ENCODE assay signal across 1 cellular context in genomic region chr2:159285929-159286708, GRCh38.
A peak's percentile ranks its signal among the peaks of the same experiment; 100 is the strongest.
TF ChIP-seq lines count a peak whose summit lies in the region.

WDSUB1 (minus strand) TSS chr2:159286703; CDS start chr2:159283069, 3,634 bp downstream.

TF ChIP-seq in HepG2, 621 proteins besides CTCF, POLR2A, EP300 and RAD21 (continued from another document and continues in another):
- no peak for TF ChIP-seq ATAD3A (CRISPR knock-in tag; IDR thresholded peaks at IDR 0.05)
- TF ChIP-seq RXRB (CRISPR knock-in tag; IDR thresholded peaks at IDR 0.05; ENCODE audit: borderline replicate concordance): no peak; the same call in 1 of the 2 replicates
- TF ChIP-seq ZNF530 (CRISPR knock-in tag; IDR thresholded peaks at IDR 0.05; ENCODE audit: low read depth): no peak
- 0 out of 2 replicates have a peak, but pooled peaks have one; percentile 23 for TF ChIP-seq ZNF780A (CRISPR knock-in tag; IDR thresholded peaks at IDR 0.05)
- TF ChIP-seq NFKBIZ (CRISPR knock-in tag; IDR thresholded peaks at IDR 0.05): 0 out of 2 replicates have a peak, but pooled peaks have one; percentile 48
- peak; percentile 93; the same call in 1 of the 2 replicates for TF ChIP-seq CREBL2 (CRISPR knock-in tag; IDR thresholded peaks at IDR 0.05; ENCODE audit: borderline replicate concordance)
- TF ChIP-seq HOXA7 (CRISPR knock-in tag; IDR thresholded peaks at IDR 0.05): no peak
- peak; percentile 24; the same call in 1 of the 2 replicates for TF ChIP-seq ELF1 (CRISPR knock-in tag; IDR thresholded peaks at IDR 0.05)
- no peak for TF ChIP-seq KDM4B (CRISPR knock-in tag; IDR thresholded peaks at IDR 0.05)
- TF ChIP-seq ADNP (CRISPR knock-in tag; IDR thresholded peaks at IDR 0.05): no peak
- TF ChIP-seq SRSF1 (optimal IDR thresholded peaks at IDR 0.05; ENCODE audit: low read depth, low read length): peak; percentile 48
- no peak for TF ChIP-seq SIX4 (CRISPR knock-in tag; IDR thresholded peaks at IDR 0.05)
- TF ChIP-seq ZNF552 (CRISPR knock-in tag; IDR thresholded peaks at IDR 0.05; ENCODE audit: borderline replicate concordance): peak; percentile 89
- 0 out of 2 replicates have a peak, but pooled peaks have one; percentile 47 for TF ChIP-seq MEF2D (CRISPR knock-in tag; IDR thresholded peaks at IDR 0.05)
- TF ChIP-seq PPARG (CRISPR knock-in tag; conservative IDR thresholded peaks at IDR 0.05): peak; percentile 16; the same call in 1 of the 2 replicates
- TF ChIP-seq ZNF605 (CRISPR knock-in tag; IDR thresholded peaks at IDR 0.05): no peak; the same call in 1 of the 2 replicates
- TF ChIP-seq, protein P1, sequence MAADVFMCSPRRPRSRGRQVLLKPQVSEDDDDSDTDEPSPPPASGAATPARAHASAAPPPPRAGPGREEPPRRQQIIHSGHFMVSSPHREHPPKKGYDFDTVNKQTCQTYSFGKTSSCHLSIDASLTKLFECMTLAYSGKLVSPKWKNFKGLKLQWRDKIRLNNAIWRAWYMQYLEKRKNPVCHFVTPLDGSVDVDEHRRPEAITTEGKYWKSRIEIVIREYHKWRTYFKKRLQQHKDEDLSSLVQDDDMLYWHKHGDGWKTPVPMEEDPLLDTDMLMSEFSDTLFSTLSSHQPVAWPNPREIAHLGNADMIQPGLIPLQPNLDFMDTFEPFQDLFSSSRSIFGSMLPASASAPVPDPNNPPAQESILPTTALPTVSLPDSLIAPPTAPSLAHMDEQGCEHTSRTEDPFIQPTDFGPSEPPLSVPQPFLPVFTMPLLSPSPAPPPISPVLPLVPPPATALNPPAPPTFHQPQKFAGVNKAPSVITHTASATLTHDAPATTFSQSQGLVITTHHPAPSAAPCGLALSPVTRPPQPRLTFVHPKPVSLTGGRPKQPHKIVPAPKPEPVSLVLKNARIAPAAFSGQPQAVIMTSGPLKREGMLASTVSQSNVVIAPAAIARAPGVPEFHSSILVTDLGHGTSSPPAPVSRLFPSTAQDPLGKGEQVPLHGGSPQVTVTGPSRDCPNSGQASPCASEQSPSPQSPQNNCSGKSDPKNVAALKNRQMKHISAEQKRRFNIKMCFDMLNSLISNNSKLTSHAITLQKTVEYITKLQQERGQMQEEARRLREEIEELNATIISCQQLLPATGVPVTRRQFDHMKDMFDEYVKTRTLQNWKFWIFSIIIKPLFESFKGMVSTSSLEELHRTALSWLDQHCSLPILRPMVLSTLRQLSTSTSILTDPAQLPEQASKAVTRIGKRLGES (CRISPR knock-in tag; IDR thresholded peaks at IDR 0.05; ENCODE audit: borderline replicate concordance): peak; percentile 96
- peak; percentile 77 for TF ChIP-seq ZNF891 (CRISPR knock-in tag; IDR thresholded peaks at IDR 0.05)
- TF ChIP-seq GABPA (IDR thresholded peaks at IDR 0.05; ENCODE audit: low read depth, low read length): no peak
- TF ChIP-seq GABPA (CRISPR knock-in tag; IDR thresholded peaks at IDR 0.05; ENCODE audit: low read depth): no peak
- no peak for TF ChIP-seq RBM39 (IDR thresholded peaks at IDR 0.05; ENCODE audit: low read depth, low read length, poor library complexity, severe bottlenecking)
- TF ChIP-seq FOXK2 (IDR thresholded peaks at IDR 0.05): no peak
- TF ChIP-seq ZNF329 (CRISPR knock-in tag; IDR thresholded peaks at IDR 0.05; ENCODE audit: low read depth): peak; percentile 80
- TF ChIP-seq, protein P2, sequence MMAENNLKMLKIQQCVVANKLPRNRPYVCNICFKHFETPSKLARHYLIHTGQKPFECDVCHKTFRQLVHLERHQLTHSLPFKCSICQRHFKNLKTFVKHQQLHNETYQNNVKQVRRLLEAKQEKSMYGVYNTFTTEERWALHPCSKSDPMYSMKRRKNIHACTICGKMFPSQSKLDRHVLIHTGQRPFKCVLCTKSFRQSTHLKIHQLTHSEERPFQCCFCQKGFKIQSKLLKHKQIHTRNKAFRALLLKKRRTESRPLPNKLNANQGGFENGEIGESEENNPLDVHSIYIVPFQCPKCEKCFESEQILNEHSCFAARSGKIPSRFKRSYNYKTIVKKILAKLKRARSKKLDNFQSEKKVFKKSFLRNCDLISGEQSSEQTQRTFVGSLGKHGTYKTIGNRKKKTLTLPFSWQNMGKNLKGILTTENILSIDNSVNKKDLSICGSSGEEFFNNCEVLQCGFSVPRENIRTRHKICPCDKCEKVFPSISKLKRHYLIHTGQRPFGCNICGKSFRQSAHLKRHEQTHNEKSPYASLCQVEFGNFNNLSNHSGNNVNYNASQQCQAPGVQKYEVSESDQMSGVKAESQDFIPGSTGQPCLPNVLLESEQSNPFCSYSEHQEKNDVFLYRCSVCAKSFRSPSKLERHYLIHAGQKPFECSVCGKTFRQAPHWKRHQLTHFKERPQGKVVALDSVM (CRISPR knock-in tag; IDR thresholded peaks at IDR 0.05): peak; percentile 72
- TF ChIP-seq, protein P3, sequence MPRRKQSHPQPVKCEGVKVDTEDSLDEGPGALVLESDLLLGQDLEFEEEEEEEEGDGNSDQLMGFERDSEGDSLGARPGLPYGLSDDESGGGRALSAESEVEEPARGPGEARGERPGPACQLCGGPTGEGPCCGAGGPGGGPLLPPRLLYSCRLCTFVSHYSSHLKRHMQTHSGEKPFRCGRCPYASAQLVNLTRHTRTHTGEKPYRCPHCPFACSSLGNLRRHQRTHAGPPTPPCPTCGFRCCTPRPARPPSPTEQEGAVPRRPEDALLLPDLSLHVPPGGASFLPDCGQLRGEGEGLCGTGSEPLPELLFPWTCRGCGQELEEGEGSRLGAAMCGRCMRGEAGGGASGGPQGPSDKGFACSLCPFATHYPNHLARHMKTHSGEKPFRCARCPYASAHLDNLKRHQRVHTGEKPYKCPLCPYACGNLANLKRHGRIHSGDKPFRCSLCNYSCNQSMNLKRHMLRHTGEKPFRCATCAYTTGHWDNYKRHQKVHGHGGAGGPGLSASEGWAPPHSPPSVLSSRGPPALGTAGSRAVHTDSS (CRISPR knock-in tag; conservative IDR thresholded peaks at IDR 0.05): no peak
- peak; percentile 95 for TF ChIP-seq KLF12 (CRISPR knock-in tag; IDR thresholded peaks at IDR 0.05; ENCODE audit: borderline replicate concordance)
- TF ChIP-seq SMYD3 (CRISPR knock-in tag; IDR thresholded peaks at IDR 0.05): peak; percentile 26; the same call in 1 of the 2 replicates
- no peak for TF ChIP-seq MTA3 (CRISPR knock-in tag; IDR thresholded peaks at IDR 0.05)
- TF ChIP-seq, protein P4, sequence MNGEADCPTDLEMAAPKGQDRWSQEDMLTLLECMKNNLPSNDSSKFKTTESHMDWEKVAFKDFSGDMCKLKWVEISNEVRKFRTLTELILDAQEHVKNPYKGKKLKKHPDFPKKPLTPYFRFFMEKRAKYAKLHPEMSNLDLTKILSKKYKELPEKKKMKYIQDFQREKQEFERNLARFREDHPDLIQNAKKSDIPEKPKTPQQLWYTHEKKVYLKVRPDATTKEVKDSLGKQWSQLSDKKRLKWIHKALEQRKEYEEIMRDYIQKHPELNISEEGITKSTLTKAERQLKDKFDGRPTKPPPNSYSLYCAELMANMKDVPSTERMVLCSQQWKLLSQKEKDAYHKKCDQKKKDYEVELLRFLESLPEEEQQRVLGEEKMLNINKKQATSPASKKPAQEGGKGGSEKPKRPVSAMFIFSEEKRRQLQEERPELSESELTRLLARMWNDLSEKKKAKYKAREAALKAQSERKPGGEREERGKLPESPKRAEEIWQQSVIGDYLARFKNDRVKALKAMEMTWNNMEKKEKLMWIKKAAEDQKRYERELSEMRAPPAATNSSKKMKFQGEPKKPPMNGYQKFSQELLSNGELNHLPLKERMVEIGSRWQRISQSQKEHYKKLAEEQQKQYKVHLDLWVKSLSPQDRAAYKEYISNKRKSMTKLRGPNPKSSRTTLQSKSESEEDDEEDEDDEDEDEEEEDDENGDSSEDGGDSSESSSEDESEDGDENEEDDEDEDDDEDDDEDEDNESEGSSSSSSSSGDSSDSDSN (CRISPR knock-in tag; IDR thresholded peaks at IDR 0.05): peak; percentile 61; the same call in 1 of the 2 replicates
- peak; percentile 62; the same call in 1 of the 2 replicates for TF ChIP-seq ZNF263 (CRISPR knock-in tag; IDR thresholded peaks at IDR 0.05)
- TF ChIP-seq ATRX (CRISPR knock-in tag; IDR thresholded peaks at IDR 0.05; ENCODE audit: borderline replicate concordance): no peak
- peak; percentile 87; the same call in 1 of the 2 replicates for TF ChIP-seq HOXA5 (CRISPR knock-in tag; IDR thresholded peaks at IDR 0.05)
- 0 out of 2 replicates have a peak, but pooled peaks have one; percentile 32 for TF ChIP-seq ZNF335 (CRISPR knock-in tag; IDR thresholded peaks at IDR 0.05)
- TF ChIP-seq ATF3 (CRISPR knock-in tag; IDR thresholded peaks at IDR 0.05): no peak
- peak; percentile 95 for TF ChIP-seq HES4 (CRISPR knock-in tag; IDR thresholded peaks at IDR 0.05; ENCODE audit: borderline replicate concordance)
- peak; percentile 96; the same call in 1 of the 2 replicates for TF ChIP-seq ARHGAP35 (CRISPR knock-in tag; IDR thresholded peaks at IDR 0.05; ENCODE audit: borderline replicate concordance)
- no peak for TF ChIP-seq HNRNPUL1 (IDR thresholded peaks at IDR 0.05; ENCODE audit: low read depth, low read length)
- no peak for TF ChIP-seq ZKSCAN1 (IDR thresholded peaks at IDR 0.05; ENCODE audit: low read length)
- no peak for TF ChIP-seq CHD2 (IDR thresholded peaks at IDR 0.05; ENCODE audit: low read depth, low read length)
- TF ChIP-seq TRAFD1 (CRISPR knock-in tag; IDR thresholded peaks at IDR 0.05; ENCODE audit: borderline replicate concordance): no peak
- peak; percentile 90 for TF ChIP-seq ZFX (CRISPR knock-in tag; IDR thresholded peaks at IDR 0.05; ENCODE audit: low read depth)
- no peak for TF ChIP-seq SOX6 (IDR thresholded peaks at IDR 0.05)
- TF ChIP-seq SOX6 (CRISPR knock-in tag; IDR thresholded peaks at IDR 0.05): peak; percentile 46
- TF ChIP-seq SRSF4 (IDR thresholded peaks at IDR 0.05; ENCODE audit: low read depth, low read length, poor library complexity, severe bottlenecking): no peak
- TF ChIP-seq SIX1 (CRISPR knock-in tag; IDR thresholded peaks at IDR 0.05; ENCODE audit: borderline replicate concordance): no peak
- TF ChIP-seq, protein P5, sequence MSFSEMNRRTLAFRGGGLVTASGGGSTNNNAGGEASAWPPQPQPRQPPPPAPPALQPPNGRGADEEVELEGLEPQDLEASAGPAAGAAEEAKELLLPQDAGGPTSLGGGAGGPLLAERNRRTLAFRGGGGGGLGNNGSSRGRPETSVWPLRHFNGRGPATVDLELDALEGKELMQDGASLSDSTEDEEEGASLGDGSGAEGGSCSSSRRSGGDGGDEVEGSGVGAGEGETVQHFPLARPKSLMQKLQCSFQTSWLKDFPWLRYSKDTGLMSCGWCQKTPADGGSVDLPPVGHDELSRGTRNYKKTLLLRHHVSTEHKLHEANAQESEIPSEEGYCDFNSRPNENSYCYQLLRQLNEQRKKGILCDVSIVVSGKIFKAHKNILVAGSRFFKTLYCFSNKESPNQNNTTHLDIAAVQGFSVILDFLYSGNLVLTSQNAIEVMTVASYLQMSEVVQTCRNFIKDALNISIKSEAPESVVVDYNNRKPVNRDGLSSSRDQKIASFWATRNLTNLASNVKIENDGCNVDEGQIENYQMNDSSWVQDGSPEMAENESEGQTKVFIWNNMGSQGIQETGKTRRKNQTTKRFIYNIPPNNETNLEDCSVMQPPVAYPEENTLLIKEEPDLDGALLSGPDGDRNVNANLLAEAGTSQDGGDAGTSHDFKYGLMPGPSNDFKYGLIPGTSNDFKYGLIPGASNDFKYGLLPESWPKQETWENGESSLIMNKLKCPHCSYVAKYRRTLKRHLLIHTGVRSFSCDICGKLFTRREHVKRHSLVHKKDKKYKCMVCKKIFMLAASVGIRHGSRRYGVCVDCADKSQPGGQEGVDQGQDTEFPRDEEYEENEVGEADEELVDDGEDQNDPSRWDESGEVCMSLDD (CRISPR knock-in tag; IDR thresholded peaks at IDR 0.05; ENCODE audit: borderline replicate concordance): peak; percentile 75; the same call in 1 of the 2 replicates
- TF ChIP-seq ARID2 (CRISPR knock-in tag; IDR thresholded peaks at IDR 0.05; ENCODE audit: borderline replicate concordance): peak; percentile 81
- peak; percentile 61 for TF ChIP-seq ZNF800 (CRISPR knock-in tag; IDR thresholded peaks at IDR 0.05)
- no peak; the same call in 1 of the 2 replicates for TF ChIP-seq ZBTB3 (CRISPR knock-in tag; IDR thresholded peaks at IDR 0.05; ENCODE audit: borderline replicate concordance, low read depth)
- 0 out of 2 replicates have a peak, but pooled peaks have one; percentile 54 for TF ChIP-seq JUN (CRISPR knock-in tag; IDR thresholded peaks at IDR 0.05)
- 0 out of 2 replicates have a peak, but pooled peaks have one; percentile 46 for TF ChIP-seq NKX3-1 (CRISPR knock-in tag; IDR thresholded peaks at IDR 0.05)
- peak; percentile 85; the same call in 1 of the 2 replicates for TF ChIP-seq PAX8 (CRISPR knock-in tag; IDR thresholded peaks at IDR 0.05; ENCODE audit: borderline replicate concordance)
- peak; percentile 65; the same call in 1 of the 2 replicates for TF ChIP-seq ZNF367 (CRISPR knock-in tag; IDR thresholded peaks at IDR 0.05; ENCODE audit: borderline replicate concordance)
- 0 out of 2 replicates have a peak, but pooled peaks have one; percentile 6 for TF ChIP-seq ZBTB21 (CRISPR knock-in tag; IDR thresholded peaks at IDR 0.05)
- no peak for TF ChIP-seq TP53 (CRISPR knock-in tag; conservative IDR thresholded peaks at IDR 0.05)
- 0 out of 2 replicates have a peak, but pooled peaks have one; percentile 15 for TF ChIP-seq MIER3 (CRISPR knock-in tag; IDR thresholded peaks at IDR 0.05; ENCODE audit: borderline replicate concordance)
